In genomic region chr2:160426604-160427003, GRCh38 we compare ENCODE assay signal across 15 cellular contexts.
DNase-seq lines count a peak whose midpoint lies in the region; ATAC-seq and TF ChIP-seq lines count a peak whose summit lies in the region.
"Had no signal": no experiment of that assay in that cellular context is flagged by ENCODE, and none has a peak within 500 bp of the region (broad histone marks: within the 10 kb centered on the region; RNA-seq: fewer than 3 reads in every experiment).

No MANE protein-coding gene starts in this region.

- H3K14ac ChIP-seq in mesenchymal stem cell (ENCODE audit: low read length in 2 of 2), result no peak overlapping the region

- H3K4me1 Mint-ChIP-seq in activated naive CD4-positive, alpha-beta T cell treated with anti-CD3 and anti-CD28 coated beads, Interleukin-2, amount 50 U/mL, for 24 hours, result peaks cover 80% of the 10 kb centered on the region
- H3K4me1 Mint-ChIP-seq in activated CD8-positive, alpha-beta T cell treated with anti-CD3 and anti-CD28 coated beads, Interleukin-2, amount 10 ng/mL, durations not matched to agents 7 days and 5 days (ENCODE audit: low read depth), result peaks cover 70% of the 10 kb centered on the region

- no peak overlapping the region for H2BK15ac ChIP-seq in mesenchymal stem cell (ENCODE audit: low read depth, poor library complexity, severe bottlenecking)

- no peak overlapping the region for H3K4me3 ChIP-seq in mesenchymal stem cell (ENCODE audit: insufficient read depth in 1 of 2, low read depth in 1 of 2, low read length in 2 of 2)
- no peak overlapping the region for H3K4me3 ChIP-seq in stomach
- H3K4me3 ChIP-seq: skin epidermis had no signal

- no peak for TF ChIP-seq CTCF in stomach (IDR thresholded peaks at IDR 0.05)

- H3K36me3 Mint-ChIP-seq in activated naive CD4-positive, alpha-beta T cell treated with anti-CD3 and anti-CD28 coated beads, Interleukin-2, amount 50 U/mL, for 24 hours, result peaks cover 18% of the 10 kb centered on the region
- peaks cover 52% of the 10 kb centered on the region for H3K36me3 Mint-ChIP-seq in activated CD8-positive, alpha-beta T cell treated with anti-CD3 and anti-CD28 coated beads, Interleukin-2, amount 10 ng/mL, durations not matched to agents 7 days and 5 days (ENCODE audit: low read depth)

- H3K27ac Mint-ChIP-seq in activated naive CD4-positive, alpha-beta T cell treated with anti-CD3 and anti-CD28 coated beads, Interleukin-2, amount 50 U/mL, for 24 hours, result peak overlapping the region; percentile 94
- peak overlapping the region; percentile 39 for H3K27ac Mint-ChIP-seq in activated CD8-positive, alpha-beta T cell treated with anti-CD3 and anti-CD28 coated beads, Interleukin-2, amount 10 ng/mL, durations not matched to agents 7 days and 5 days

- H4K91ac ChIP-seq in mesenchymal stem cell (ENCODE audit: low read length), result no peak overlapping the region

- peak overlapping the region; percentile 58 for H2BK120ac ChIP-seq in mesenchymal stem cell (ENCODE audit: low read depth, low read length)

- no peak overlapping the region for H4K8ac ChIP-seq in mesenchymal stem cell (ENCODE audit: low read length)

- TF ChIP-seq POLR2A in stomach (IDR thresholded peaks at IDR 0.05), result no peak

- no peak overlapping the region for H3K23ac ChIP-seq in mesenchymal stem cell (ENCODE audit: low read length in 2 of 2)

- H3K9ac ChIP-seq in mesenchymal stem cell (ENCODE audit: low read length), result peak overlapping the region; percentile 89

- no peaks in the 10 kb centered on the region for H3K27me3 ChIP-seq in mesenchymal stem cell (ENCODE audit: control insufficient read depth in 1 of 2, insufficient read depth in 1 of 2, low read length in 2 of 2)
- H3K27me3 ChIP-seq in stomach, result no peaks in the 10 kb centered on the region

- intact Hi-C loops in stomach (cut with DNase I; ENCODE audit: low total_unique reads), result no loop called here

- no peak overlapping the region for H2BK5ac ChIP-seq in mesenchymal stem cell (ENCODE audit: low read depth, low read length, poor library complexity, severe bottlenecking)

- H3K36me3 ChIP-seq in mesenchymal stem cell (ENCODE audit: control insufficient read depth in 1 of 2, insufficient read depth in 2 of 2, low read depth in 1 of 2, low read length in 2 of 2) (peaks cover 4 to 28% of the 10 kb centered on the region in 2 experiments), stomach (peaks cover 0 to 4% (median 0%) of the 10 kb centered on the region in 4 donors)

- 18% methylated on average over 3 of the region's 5 CpGs for WGBS in mesenchymal stem cell
- WGBS in stomach, 5 donors, result 79 to 89% (median 83%) methylated on average over 5 of the region's 5 CpGs

- CTCF ChIA-PET in activated CD8-positive, alpha-beta T cell treated with anti-CD3 and anti-CD28 coated beads, Interleukin-2, amount 10 ng/mL, durations not matched to agents 7 days and 5 days (lab: Charles Lee), result interaction anchor here (3.2 to 4.2 kb wide), 2 partner anchors 21 to 103 kb away, joined by 9 to 44 read pairs; no protein-coding TSS in a partner anchor

- no peak overlapping the region for H3K4me3 Mint-ChIP-seq in activated naive CD4-positive, alpha-beta T cell treated with anti-CD3 and anti-CD28 coated beads, Interleukin-2, amount 50 U/mL, for 24 hours
- no peak overlapping the region for H3K4me3 Mint-ChIP-seq in activated CD8-positive, alpha-beta T cell treated with anti-CD3 and anti-CD28 coated beads, Interleukin-2, amount 10 ng/mL, durations not matched to agents 7 days and 5 days

- H3K4me2 ChIP-seq in mesenchymal stem cell (ENCODE audit: low read length, poor library complexity, severe bottlenecking), result no peak overlapping the region

- no peak overlapping the region for H3K27ac ChIP-seq in mesenchymal stem cell (ENCODE audit: low read length, poor library complexity, severe bottlenecking)
- peak overlapping the region in 3 of 5 donors; percentile 72 to 76 (median 74) for H3K27ac ChIP-seq in stomach

- H2AFZ ChIP-seq in mesenchymal stem cell (ENCODE audit: low read depth, low read length), result no peak overlapping the region

- no peak overlapping the region for H3K4ac ChIP-seq in mesenchymal stem cell (ENCODE audit: low read depth in 1 of 2, low read length in 2 of 2)

- no peaks in the 10 kb centered on the region for H3K9me3 Mint-ChIP-seq in activated naive CD4-positive, alpha-beta T cell treated with anti-CD3 and anti-CD28 coated beads, Interleukin-2, amount 50 U/mL, for 24 hours
- peaks cover 12% of the 10 kb centered on the region for H3K9me3 Mint-ChIP-seq in activated CD8-positive, alpha-beta T cell treated with anti-CD3 and anti-CD28 coated beads, Interleukin-2, amount 10 ng/mL, durations not matched to agents 7 days and 5 days (ENCODE audit: insufficient read depth)

- POLR2A ChIA-PET in activated CD8-positive, alpha-beta T cell treated with anti-CD3 and anti-CD28 coated beads, Interleukin-2, amount 10 ng/mL, durations not matched to agents 7 days and 5 days (lab: Charles Lee), result no interaction called here

- peaks cover 22% of the 10 kb centered on the region for H3K79me1 ChIP-seq in mesenchymal stem cell (replicated peaks; ENCODE audit: low read length, poor library complexity, severe bottlenecking)

- H3K9me3 ChIP-seq in mesenchymal stem cell (ENCODE audit: control insufficient read depth, low read length) (peaks cover 10% of the 10 kb centered on the region), stomach (peaks cover 0 to 8% (median 4%) of the 10 kb centered on the region in 4 donors)

- no peak for ATAC-seq in activated CD8-positive, alpha-beta T cell treated with anti-CD3 and anti-CD28 coated beads, Interleukin-2, amount 10 ng/mL, durations not matched to agents 7 days and 5 days
- ATAC-seq in HG03342 (IDR thresholded peaks at IDR 0.05; ENCODE audit: unreplicated experiment), result no peak

- H3K4me1 ChIP-seq in mesenchymal stem cell (ENCODE audit: control insufficient read depth, insufficient read depth, low read depth, low read length), result peaks cover 1% of the 10 kb centered on the region
- peaks cover 0 to 31% (median 19%) of the 10 kb centered on the region in 4 donors for H3K4me1 ChIP-seq in stomach

- H3K18ac ChIP-seq in mesenchymal stem cell (ENCODE audit: low read depth in 1 of 2, low read length in 2 of 2), result no peak overlapping the region

- no peak overlapping the region for H2AK5ac ChIP-seq in mesenchymal stem cell (ENCODE audit: low read length, severe bottlenecking)

- no peak overlapping the region for H2BK12ac ChIP-seq in mesenchymal stem cell (ENCODE audit: low read length in 2 of 2)

- no peaks in the 10 kb centered on the region for H3K27me3 Mint-ChIP-seq in activated naive CD4-positive, alpha-beta T cell treated with anti-CD3 and anti-CD28 coated beads, Interleukin-2, amount 50 U/mL, for 24 hours
- no peaks in the 10 kb centered on the region for H3K27me3 Mint-ChIP-seq in activated CD8-positive, alpha-beta T cell treated with anti-CD3 and anti-CD28 coated beads, Interleukin-2, amount 10 ng/mL, durations not matched to agents 7 days and 5 days (ENCODE audit: low read depth)

- no peak for DNase-seq in activated naive CD4-positive, alpha-beta T cell treated with anti-CD3 and anti-CD28 coated beads, Interleukin-2, amount 50 U/mL, for 16 hours
- no peak for DNase-seq in activated CD8-positive, alpha-beta T cell treated with anti-CD3 and anti-CD28 coated beads, Interleukin-2, amount 10 ng/mL, durations not matched to agents 7 days and 5 days
- DNase-seq in mesenchymal stem cell (peak; percentile 49), stomach (no peak), NCI-H128 (lab: John Stamatoyannopoulos, UW; ENCODE audit: unreplicated experiment) (no peak)
- DNase-seq in stimulated activated CD4-positive, alpha-beta T cell treated with anti-CD3 and anti-CD28 coated beads, Interleukin-1b, Interleukin-23, amount 100 ng/mL, for 48 hours, result no peak
- DNase-seq: activated CD8-positive, alpha-beta memory T cell treated with anti-CD3 and anti-CD28 coated beads for 24 hours; activated naive CD4-positive, alpha-beta T cell; DMS153; kidney; NCI-H2029; NCI-H748 treated with DMSO at 0.1 percent for 48 hours had no signal

- no peak for TF ChIP-seq EP300 in stomach (IDR thresholded peaks at IDR 0.05)
